In genomic region chr2:127056631-127057370, GRCh38 we compare ENCODE assay signal across 20 cellular contexts.
"Had no signal": no experiment of that assay in that cellular context is flagged by ENCODE, and none has a peak within 500 bp of the region (broad histone marks: within the 10 kb centered on the region; RNA-seq: fewer than 3 reads in every experiment).

No MANE protein-coding gene starts in this region.

- H3K4me1 Mint-ChIP-seq: activated CD4-positive, alpha-beta memory T cell treated with anti-CD3 and anti-CD28 coated beads, Interleukin-2, amount 10 ng/mL, durations not matched to agents 7 days and 5 days; activated CD8-positive, alpha-beta memory T cell treated with anti-CD3 and anti-CD28 coated beads, Interleukin-2, amount 10 ng/mL, durations not matched to agents 7 days and 5 days had no signal

- H3K9me3 ChIP-seq: ascending aorta, esophagus muscularis mucosa, ovary, sigmoid colon, tibial artery had no signal

- H3K4me3 ChIP-seq: ascending aorta, esophagus muscularis mucosa, ovary, sigmoid colon, tibial artery had no signal

- H3K36me3 Mint-ChIP-seq: natural killer cell treated with Interleukin-12 subunit alpha and Interleukin-12 subunit beta and Interleukin-15 and Interleukin-18, amount 100 ng/mL, for 72 hours had no signal

- H3K36me3 ChIP-seq: ascending aorta, ovary had no signal

- H3K27ac ChIP-seq: ascending aorta, esophagus muscularis mucosa, ovary, sigmoid colon, tibial artery had no signal

- H3K27me3 Mint-ChIP-seq: activated CD4-positive, alpha-beta memory T cell treated with anti-CD3 and anti-CD28 coated beads, Interleukin-2, amount 10 ng/mL, durations not matched to agents 7 days and 5 days; activated CD8-positive, alpha-beta memory T cell treated with anti-CD3 and anti-CD28 coated beads, Interleukin-2, amount 10 ng/mL, durations not matched to agents 7 days and 5 days; natural killer cell treated with Interleukin-12 subunit alpha and Interleukin-12 subunit beta and Interleukin-15 and Interleukin-18, amount 100 ng/mL, for 72 hours; stimulated activated memory B cell treated with anti-CD40 and anti-IgM and Interleukin-4, amounts not matched to agents 10 μg/mL and 1 μg/mL and 100 μg/mL, for 72 hours had no signal

- H3K27ac Mint-ChIP-seq: activated CD4-positive, alpha-beta memory T cell treated with anti-CD3 and anti-CD28 coated beads, Interleukin-2, amount 10 ng/mL, durations not matched to agents 7 days and 5 days; activated CD8-positive, alpha-beta memory T cell treated with anti-CD3 and anti-CD28 coated beads, Interleukin-2, amount 10 ng/mL, durations not matched to agents 7 days and 5 days; activated naive CD4-positive, alpha-beta T cell treated with anti-CD3 and anti-CD28 coated beads for 36 hours; activated T-helper 2 cell treated with anti-CD3 and anti-CD28 coated beads, Interferon-gamma antibody, Interleukin-2, Interleukin-4, amounts not matched to agents 10 μg/mL and 5 μg/mL and 100 μg/mL, durations not matched to agents 14 hours and 24 hours and 36 hours; mesothelial cell of epicardium; natural killer cell treated with Interleukin-12 subunit alpha and Interleukin-12 subunit beta and Interleukin-15 and Interleukin-18, amount 100 ng/mL, for 72 hours; stimulated activated memory B cell treated with anti-CD40 and anti-IgM and Interleukin-4, amounts not matched to agents 10 μg/mL and 1 μg/mL and 100 μg/mL, for 72 hours had no signal

- H3K27me3 ChIP-seq: ascending aorta, esophagus muscularis mucosa, ovary, sigmoid colon, tibial artery had no signal

- DNase-seq: activated CD4-positive, alpha-beta memory T cell treated with anti-CD3 and anti-CD28 coated beads, Interleukin-2, amount 10 ng/mL, durations not matched to agents 7 days and 5 days; activated CD4-positive, alpha-beta T cell treated with anti-CD3 and anti-CD28 coated beads for 48 hours; activated CD4-positive, CD25-positive, alpha-beta regulatory T cell; activated CD8-positive, alpha-beta memory T cell treated with anti-CD3 and anti-CD28 coated beads, Interleukin-2, amount 10 ng/mL, durations not matched to agents 7 days and 5 days; activated naive CD4-positive, alpha-beta T cell treated with anti-CD3 and anti-CD28 coated beads for 36 hours; cerebellar nuclear complex; cortex of kidney; effector CD4-positive, alpha-beta T cell; immature natural killer cell; sigmoid colon; stimulated activated CD4-positive, alpha-beta T cell treated with anti-CD3 and anti-CD28 coated beads, Interleukin-4, amount 100 ng/mL, for 24 hours; T1000; tibial artery had no signal

- H3K4me1 ChIP-seq: ascending aorta, sigmoid colon, tibial artery had no signal

- ATAC-seq: activated CD8-positive, alpha-beta memory T cell treated with anti-CD3 and anti-CD28 coated beads, Interleukin-2, amount 10 ng/mL, durations not matched to agents 7 days and 5 days; natural killer cell treated with Interleukin-12 subunit alpha and Interleukin-12 subunit beta and Interleukin-15 and Interleukin-18, amount 100 ng/mL, for 72 hours; stimulated activated memory B cell treated with anti-CD40 and anti-IgM and Interleukin-4, amounts not matched to agents 10 μg/mL and 1 μg/mL and 100 μg/mL, for 72 hours had no signal

- H3K4me3 Mint-ChIP-seq: activated CD4-positive, alpha-beta memory T cell treated with anti-CD3 and anti-CD28 coated beads, Interleukin-2, amount 10 ng/mL, durations not matched to agents 7 days and 5 days; activated CD8-positive, alpha-beta memory T cell treated with anti-CD3 and anti-CD28 coated beads, Interleukin-2, amount 10 ng/mL, durations not matched to agents 7 days and 5 days; activated naive CD4-positive, alpha-beta T cell treated with anti-CD3 and anti-CD28 coated beads for 36 hours; immature natural killer cell; mesothelial cell of epicardium; natural killer cell treated with Interleukin-12 subunit alpha and Interleukin-12 subunit beta and Interleukin-15 and Interleukin-18, amount 100 ng/mL, for 72 hours; stimulated activated memory B cell treated with anti-CD40 and anti-IgM and Interleukin-4, amounts not matched to agents 10 μg/mL and 1 μg/mL and 100 μg/mL, for 72 hours had no signal

- H3K9me3 Mint-ChIP-seq: activated CD4-positive, alpha-beta memory T cell treated with anti-CD3 and anti-CD28 coated beads, Interleukin-2, amount 10 ng/mL, durations not matched to agents 7 days and 5 days; activated naive CD4-positive, alpha-beta T cell treated with anti-CD3 and anti-CD28 coated beads for 36 hours; activated T-helper 2 cell treated with anti-CD3 and anti-CD28 coated beads, Interferon-gamma antibody, Interleukin-2, Interleukin-4, amounts not matched to agents 10 μg/mL and 5 μg/mL and 100 μg/mL, durations not matched to agents 14 hours and 24 hours and 36 hours; immature natural killer cell; mesothelial cell of epicardium; natural killer cell treated with Interleukin-12 subunit alpha and Interleukin-12 subunit beta and Interleukin-15 and Interleukin-18, amount 100 ng/mL, for 72 hours; stimulated activated memory B cell treated with anti-CD40 and anti-IgM and Interleukin-4, amounts not matched to agents 10 μg/mL and 1 μg/mL and 100 μg/mL, for 72 hours had no signal
